8 cellular contexts compared by ENCODE assay signal in genomic region chr15:84654689-84655453, GRCh38. TPM values are rescaled to one million over a fixed set of nuclear protein-coding genes. Genes with fewer than 3 reads are reported as not detected.
DNase-seq lines count a peak whose midpoint lies in the region; ATAC-seq and TF ChIP-seq lines count a peak whose summit lies in the region.

No MANE protein-coding gene starts in this region.

- POLR2A ChIA-PET in activated CD4-positive, alpha-beta T cell treated with anti-CD3 and anti-CD28 coated beads, Interleukin-2, amount 10 ng/mL, durations not matched to agents 7 days and 5 days (lab: Charles Lee), result interaction anchor here (0.6 to 1.0 kb wide), 2 partner anchors 53 to 271 kb away, joined by 3 to 4 read pairs; no protein-coding TSS in a partner anchor

- H3K36me3 Mint-ChIP-seq in activated CD4-positive, alpha-beta T cell treated with anti-CD3 and anti-CD28 coated beads, Interleukin-2, amount 10 ng/mL, durations not matched to agents 7 days and 5 days (ENCODE audit: low read depth), result peaks cover 14% of the 10 kb centered on the region

- peaks cover 52% of the 10 kb centered on the region for H3K4me1 Mint-ChIP-seq in activated CD4-positive, alpha-beta T cell treated with anti-CD3 and anti-CD28 coated beads, Interleukin-2, amount 10 ng/mL, durations not matched to agents 7 days and 5 days

- CTCF ChIA-PET in activated CD4-positive, alpha-beta T cell treated with anti-CD3 and anti-CD28 coated beads, Interleukin-2, amount 10 ng/mL, durations not matched to agents 7 days and 5 days (lab: Charles Lee), result interaction anchor here (0.8 to 3.5 kb wide), 16 partner anchors 11 to 375 kb away, joined by 3 to 13 read pairs (median 4); no protein-coding TSS in a partner anchor

- TF ChIP-seq CTCF in coronary artery (IDR thresholded peaks at IDR 0.05), result peak; percentile 32

- H3K27ac ChIP-seq in coronary artery, result peak overlapping the region; percentile 89 to 92

- H3K4me3 ChIP-seq in coronary artery, result peak overlapping the region; percentile 80

- no peaks in the 10 kb centered on the region for H3K9me3 Mint-ChIP-seq in activated CD4-positive, alpha-beta T cell treated with anti-CD3 and anti-CD28 coated beads, Interleukin-2, amount 10 ng/mL, durations not matched to agents 7 days and 5 days

- DNase-seq in EH (ENCODE audit: low read depth) (peak; percentile 85), NCI-H524 (lab: John Stamatoyannopoulos, UW) (peak; percentile 83 to 91), coronary artery (ENCODE audit: low spot score) (peak; percentile 86), left kidney (ENCODE audit: low read depth, low spot score) (peak; percentile 92)
- peak; percentile 84 for DNase-seq in activated CD4-positive, alpha-beta T cell treated with anti-CD3 and anti-CD28 coated beads, Interleukin-2, amount 10 ng/mL, durations not matched to agents 7 days and 5 days
- peak; percentile 82 for DNase-seq in stimulated activated CD4-positive, alpha-beta T cell treated with anti-CD3 and anti-CD28 coated beads, Interleukin-1b, Interleukin-23, amount 100 ng/mL, for 48 hours

- no peaks in the 10 kb centered on the region for H3K27me3 Mint-ChIP-seq in activated CD4-positive, alpha-beta T cell treated with anti-CD3 and anti-CD28 coated beads, Interleukin-2, amount 10 ng/mL, durations not matched to agents 7 days and 5 days

- ATAC-seq in HG03175 (IDR thresholded peaks at IDR 0.05; ENCODE audit: unreplicated experiment), result peak; percentile 43
- no peak for ATAC-seq in HG02973 (IDR thresholded peaks at IDR 0.05; ENCODE audit: unreplicated experiment)

- peak overlapping the region; percentile 96 for H3K4me3 Mint-ChIP-seq in activated CD4-positive, alpha-beta T cell treated with anti-CD3 and anti-CD28 coated beads, Interleukin-2, amount 10 ng/mL, durations not matched to agents 7 days and 5 days

- H3K27ac Mint-ChIP-seq in activated CD4-positive, alpha-beta T cell treated with anti-CD3 and anti-CD28 coated beads, Interleukin-2, amount 10 ng/mL, durations not matched to agents 7 days and 5 days, result peak overlapping the region; percentile 89

RNA-seq across cellular contexts. Expression of gene WDR73, which starts 0.8 kb away (rescaled TPM):
- 10 to 100 TPM; 22.1 to 23.8 TPM for total RNA-seq in activated CD4-positive, alpha-beta T cell treated with anti-CD3 and anti-CD28 coated beads, Interleukin-2, amount 10 ng/mL, durations not matched to agents 7 days and 5 days

RNA-seq across cellular contexts. Expression of gene NMB, which starts 3.1 kb away (rescaled TPM):
- 1 to 10 TPM; 2.8 to 3.8 TPM for total RNA-seq in activated CD4-positive, alpha-beta T cell treated with anti-CD3 and anti-CD28 coated beads, Interleukin-2, amount 10 ng/mL, durations not matched to agents 7 days and 5 days

RNA-seq across cellular contexts. Expression of gene ZSCAN2, which starts 54.1 kb away (rescaled TPM):
- total RNA-seq in activated CD4-positive, alpha-beta T cell treated with anti-CD3 and anti-CD28 coated beads, Interleukin-2, amount 10 ng/mL, durations not matched to agents 7 days and 5 days, result 1 to 10 TPM; 6.3 to 6.6 TPM
